In the genomic region with DNA sequence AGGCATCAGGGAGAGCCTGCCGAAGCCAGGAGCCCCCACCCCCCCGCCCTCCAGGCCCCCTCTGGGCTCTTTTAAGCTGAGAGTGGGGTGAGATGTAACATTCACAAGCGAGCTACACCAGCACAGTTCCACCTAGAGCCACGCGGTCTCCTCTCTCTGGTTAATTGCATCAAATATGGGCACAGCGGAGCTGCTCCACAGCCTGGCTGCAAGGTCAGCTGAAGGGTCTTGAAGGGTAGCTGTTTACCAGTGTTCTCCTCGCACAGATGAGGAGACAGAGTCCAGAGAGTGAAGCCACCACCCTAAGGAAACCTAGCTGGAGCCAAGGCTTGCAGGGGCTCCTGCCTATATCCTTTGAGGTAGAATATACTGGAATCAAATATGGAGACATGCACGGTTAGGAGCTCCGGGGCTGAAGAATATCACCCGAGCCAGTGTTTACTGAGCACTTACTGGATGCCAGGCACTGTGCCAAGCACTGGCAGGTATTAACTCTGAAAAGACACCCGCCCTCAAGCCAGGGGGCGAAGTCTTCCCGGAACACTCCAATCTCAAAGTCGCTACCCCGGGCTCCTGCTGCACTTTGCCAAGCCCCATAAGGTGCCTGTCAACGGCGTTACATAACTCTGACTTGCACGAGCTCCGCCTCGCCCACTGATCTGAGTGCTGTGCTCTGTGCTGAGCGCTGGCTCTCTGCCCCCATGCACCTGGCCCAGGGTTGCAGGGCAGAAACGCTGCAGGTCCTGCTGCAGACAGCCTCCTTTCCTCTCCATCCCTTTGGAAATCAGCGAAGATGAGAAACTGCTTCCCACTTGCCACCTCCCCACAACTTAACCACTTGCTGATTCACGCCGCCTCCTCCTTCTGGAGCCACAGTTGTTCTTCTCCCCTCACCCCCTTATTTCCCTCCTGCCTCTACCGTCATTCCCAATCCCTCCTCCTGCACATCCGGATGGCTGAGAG, we compare ENCODE assay signal across 11 cellular contexts. TPM values are rescaled to one million over a fixed set of nuclear protein-coding genes. Genes with fewer than 3 reads are reported as not detected.
DNase-seq lines count a peak whose midpoint lies in the region; ATAC-seq and TF ChIP-seq lines count a peak whose summit lies in the region.
"Had no signal": no experiment of that assay in that cellular context is flagged by ENCODE, and none has a peak within 500 bp of the region (broad histone marks: within the 10 kb centered on the region; RNA-seq: fewer than 3 reads in every experiment).

No MANE protein-coding gene starts in this region.

- peak overlapping the region; percentile 15 for H3K4me3 ChIP-seq in DOHH2 (ENCODE audit: low read length)
- peak overlapping the region in 1 of 4 donors; percentile 2 for H3K4me3 ChIP-seq in esophagus muscularis mucosa

- no peak for TF ChIP-seq CTCF in DOHH2 (IDR thresholded peaks at IDR 0.05; ENCODE audit: low read depth, low read length, poor library complexity, severe bottlenecking)
- no peak for TF ChIP-seq CTCF in esophagus muscularis mucosa (IDR thresholded peaks at IDR 0.05)
- TF ChIP-seq CTCF in WTC11 (IDR thresholded peaks at IDR 0.05) = no peak

- peaks cover 12% of the 10 kb centered on the region; the same call in 1 of the 2 replicates for H4K20me1 ChIP-seq in DOHH2 (ENCODE audit: control insufficient read depth, insufficient read depth, low read depth, low read length)

- H3K27me3 ChIP-seq in DOHH2 (ENCODE audit: control insufficient read depth, low read length) (no peaks in the 10 kb centered on the region), esophagus muscularis mucosa (no peaks in the 10 kb centered on the region)

- no peak for TF ChIP-seq POLR2A in esophagus muscularis mucosa (IDR thresholded peaks at IDR 0.05; ENCODE audit: low read depth)

- no peak for TF ChIP-seq EP300 in esophagus muscularis mucosa (IDR thresholded peaks at IDR 0.05)

- H3F3A ChIP-seq in DOHH2 (ENCODE audit: control insufficient read depth, insufficient read depth) = peaks cover 6% of the 10 kb centered on the region

- H3K79me2 ChIP-seq in DOHH2 (ENCODE audit: control insufficient read depth, low read length) = peaks cover 100% of the 10 kb centered on the region

- peaks cover 2% of the 10 kb centered on the region; the same call in 1 of the 2 replicates for H3K36me3 Mint-ChIP-seq in WTC11
- H3K36me3 Mint-ChIP-seq: natural killer cell treated with Interleukin-12 subunit alpha and Interleukin-12 subunit beta and Interleukin-15 and Interleukin-18, amount 100 ng/mL, for 72 hours had no signal

- no peak overlapping the region for H3K27ac ChIP-seq in DOHH2 (ENCODE audit: low read depth, low read length)
- H3K27ac ChIP-seq in esophagus muscularis mucosa (replicated peaks in 1 of 4) = peak overlapping the region; percentile 93 to 96 (median 96)

- DNase-seq in NCI-H2227 (lab: John Stamatoyannopoulos, UW; ENCODE audit: unreplicated experiment) (peak; percentile 17), esophagus muscularis mucosa (ENCODE audit: extremely low spot score) (no peak), posterior cingulate gyrus (peak in 8 of 10 donors; percentile 52 to 94 (median 64)), NCI-H82 treated with DMSO at 0.1 percent for 48 hours (lab: John Stamatoyannopoulos, UW; ENCODE audit: unreplicated experiment) (no peak), WTC11 (ENCODE audit: low spot score) (no peak)
- DNase-seq in stimulated activated CD4-positive, alpha-beta T cell treated with anti-CD3 and anti-CD28 coated beads, Interleukin-4, amount 100 ng/mL, for 24 hours = no peak
- DNase-seq: activated CD4-positive, CD25-positive, alpha-beta regulatory T cell; activated naive CD4-positive, alpha-beta T cell treated with anti-CD3 and anti-CD28 coated beads for 36 hours had no signal

- H3K4me1 ChIP-seq in DOHH2 (ENCODE audit: control insufficient read depth, low read length) = peaks cover 85% of the 10 kb centered on the region
- peaks cover 7 to 100% (median 91%) of the 10 kb centered on the region in 4 donors for H3K4me1 ChIP-seq in esophagus muscularis mucosa

- POLR2A ChIA-PET in WTC11 (lab: Charles Lee) = no interaction called here

- no peak overlapping the region for H3K27ac Mint-ChIP-seq in WTC11
- H3K27ac Mint-ChIP-seq: activated naive CD4-positive, alpha-beta T cell treated with anti-CD3 and anti-CD28 coated beads for 36 hours; natural killer cell treated with Interleukin-12 subunit alpha and Interleukin-12 subunit beta and Interleukin-15 and Interleukin-18, amount 100 ng/mL, for 72 hours had no signal

- ATAC-seq in HG02610 (IDR thresholded peaks at IDR 0.05; ENCODE audit: unreplicated experiment) (no peak), WTC11 (no peak)
- ATAC-seq: natural killer cell treated with Interleukin-12 subunit alpha and Interleukin-12 subunit beta and Interleukin-15 and Interleukin-18, amount 100 ng/mL, for 72 hours had no signal

- H3K9me3 Mint-ChIP-seq in WTC11 = no peaks in the 10 kb centered on the region
- H3K9me3 Mint-ChIP-seq: activated naive CD4-positive, alpha-beta T cell treated with anti-CD3 and anti-CD28 coated beads for 36 hours; natural killer cell treated with Interleukin-12 subunit alpha and Interleukin-12 subunit beta and Interleukin-15 and Interleukin-18, amount 100 ng/mL, for 72 hours had no signal

- CTCF ChIA-PET in WTC11 (lab: Charles Lee) = interaction anchor here (0.5 to 1.2 kb wide), 3 partner anchors 34 to 301 kb away, joined by 3 to 5 read pairs (median 3); no protein-coding TSS in a partner anchor

- H3K9me3 ChIP-seq in DOHH2 (ENCODE audit: control insufficient read depth, insufficient read depth, low read length) (no peaks in the 10 kb centered on the region), esophagus muscularis mucosa (no peaks in the 10 kb centered on the region)

- H3K27me3 Mint-ChIP-seq in WTC11 (ENCODE audit: low read depth) = peaks cover 32% of the 10 kb centered on the region

- H3K4me3 Mint-ChIP-seq in WTC11 = no peak overlapping the region
- H3K4me3 Mint-ChIP-seq: activated naive CD4-positive, alpha-beta T cell treated with anti-CD3 and anti-CD28 coated beads for 36 hours; natural killer cell treated with Interleukin-12 subunit alpha and Interleukin-12 subunit beta and Interleukin-15 and Interleukin-18, amount 100 ng/mL, for 72 hours had no signal

- peaks cover 38% of the 10 kb centered on the region for H3K4me1 Mint-ChIP-seq in WTC11

- H3K36me3 ChIP-seq in DOHH2 (ENCODE audit: control insufficient read depth, low read length) (peaks cover 80% of the 10 kb centered on the region), esophagus muscularis mucosa (no peaks in the 10 kb centered on the region)

- WGBS in esophagus muscularis mucosa = 50% methylated on average over 19 of the region's 27 CpGs

- H3K4me2 ChIP-seq in DOHH2 (ENCODE audit: low read length) = peak overlapping the region; percentile 90

- H3K9me2 ChIP-seq in DOHH2 (replicated peaks; ENCODE audit: control insufficient read depth, low read length) = no peaks in the 10 kb centered on the region

- intact Hi-C loops in esophagus muscularis mucosa (cut with DNase I) = loop anchor here (5.0 kb wide), 1 partner anchor 46 kb away; no protein-coding TSS in a partner anchor
- intact Hi-C loops in posterior cingulate gyrus (cut with DNase I) = no loop called here

TF ChIP-seq in WTC11, 78 proteins besides CTCF, POLR2A, EP300 and RAD21 (continues in another document):
- TF ChIP-seq ATF1 (CRISPR knock-in tag; IDR thresholded peaks at IDR 0.05) (no peak), EMX1 (CRISPR knock-in tag; IDR thresholded peaks at IDR 0.05) (no peak)
- TF ChIP-seq, protein P1, sequence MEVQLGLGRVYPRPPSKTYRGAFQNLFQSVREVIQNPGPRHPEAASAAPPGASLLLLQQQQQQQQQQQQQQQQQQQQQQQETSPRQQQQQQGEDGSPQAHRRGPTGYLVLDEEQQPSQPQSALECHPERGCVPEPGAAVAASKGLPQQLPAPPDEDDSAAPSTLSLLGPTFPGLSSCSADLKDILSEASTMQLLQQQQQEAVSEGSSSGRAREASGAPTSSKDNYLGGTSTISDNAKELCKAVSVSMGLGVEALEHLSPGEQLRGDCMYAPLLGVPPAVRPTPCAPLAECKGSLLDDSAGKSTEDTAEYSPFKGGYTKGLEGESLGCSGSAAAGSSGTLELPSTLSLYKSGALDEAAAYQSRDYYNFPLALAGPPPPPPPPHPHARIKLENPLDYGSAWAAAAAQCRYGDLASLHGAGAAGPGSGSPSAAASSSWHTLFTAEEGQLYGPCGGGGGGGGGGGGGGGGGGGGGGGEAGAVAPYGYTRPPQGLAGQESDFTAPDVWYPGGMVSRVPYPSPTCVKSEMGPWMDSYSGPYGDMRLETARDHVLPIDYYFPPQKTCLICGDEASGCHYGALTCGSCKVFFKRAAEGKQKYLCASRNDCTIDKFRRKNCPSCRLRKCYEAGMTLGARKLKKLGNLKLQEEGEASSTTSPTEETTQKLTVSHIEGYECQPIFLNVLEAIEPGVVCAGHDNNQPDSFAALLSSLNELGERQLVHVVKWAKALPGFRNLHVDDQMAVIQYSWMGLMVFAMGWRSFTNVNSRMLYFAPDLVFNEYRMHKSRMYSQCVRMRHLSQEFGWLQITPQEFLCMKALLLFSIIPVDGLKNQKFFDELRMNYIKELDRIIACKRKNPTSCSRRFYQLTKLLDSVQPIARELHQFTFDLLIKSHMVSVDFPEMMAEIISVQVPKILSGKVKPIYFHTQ (CRISPR knock-in tag; IDR thresholded peaks at IDR 0.05) = no peak
- TF ChIP-seq, protein P2, sequence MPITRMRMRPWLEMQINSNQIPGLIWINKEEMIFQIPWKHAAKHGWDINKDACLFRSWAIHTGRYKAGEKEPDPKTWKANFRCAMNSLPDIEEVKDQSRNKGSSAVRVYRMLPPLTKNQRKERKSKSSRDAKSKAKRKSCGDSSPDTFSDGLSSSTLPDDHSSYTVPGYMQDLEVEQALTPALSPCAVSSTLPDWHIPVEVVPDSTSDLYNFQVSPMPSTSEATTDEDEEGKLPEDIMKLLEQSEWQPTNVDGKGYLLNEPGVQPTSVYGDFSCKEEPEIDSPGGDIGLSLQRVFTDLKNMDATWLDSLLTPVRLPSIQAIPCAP (CRISPR knock-in tag; IDR thresholded peaks at IDR 0.05) = no peak

RNA-seq across cellular contexts. Expression of a gene that starts 5.4 kb away (rescaled TPM):
- total RNA-seq in esophagus muscularis mucosa (10 to 100 TPM; 48.2 to 76.1 (median 62.5) TPM), WTC11 (2021) (7.9 to 10.7 TPM (median 9.1 TPM) in 3 replicates)

Comparison
In these comparisons a context has a peak if more than half of its experiments do, and no peak if none do; other contexts are left out.
1. DNase-seq: peak in NCI-H2227 (single experiment) and posterior cingulate gyrus (8 of 10); none in esophagus muscularis mucosa (single experiment), NCI-H82 treated with DMSO at 0.1 percent for 48 hours (single experiment), WTC11 (single experiment) and stimulated activated CD4-positive, alpha-beta T cell treated with anti-CD3 and anti-CD28 coated beads, Interleukin-4, amount 100 ng/mL, for 24 hours (single experiment).